8 cellular contexts compared by ENCODE assay signal in genomic region chr7:87219545-87220025, GRCh38.
DNase-seq lines count a peak whose midpoint lies in the region; ATAC-seq and TF ChIP-seq lines count a peak whose summit lies in the region.

Gene TMEM243, minus strand, starts transcription at chr7:87219732. Its CDS starts 229 bp downstream, at chr7:87219503.

- DNase-seq in NCI-H2081 (lab: John Stamatoyannopoulos, UW) = peak; percentile 74 to 80
- DNase-seq in NCI-H2081 treated with DMSO at 0.1 percent for 48 hours (lab: John Stamatoyannopoulos, UW) = no peak
- DNase-seq in NCI-H2171 (lab: John Stamatoyannopoulos, UW) = peak; percentile 34
- DNase-seq in activated CD4-positive, alpha-beta T cell treated with anti-CD3 and anti-CD28 coated beads for 24 hours (ENCODE audit: low read depth in 2 of 2) = peak; percentile 60 to 71
- peak; percentile 75 for DNase-seq in choroid plexus epithelial cell (ENCODE audit: low read depth)
- peak; percentile 87 for DNase-seq in left kidney (ENCODE audit: low read depth, low spot score)
- DNase-seq in stimulated activated CD4-positive, alpha-beta T cell treated with anti-CD3 and anti-CD28 coated beads, Interleukin-2, amount 100 ng/mL, for 4 hours (ENCODE audit: low read depth) = peak; percentile 85

- H3K4me3 ChIP-seq in choroid plexus epithelial cell (ENCODE audit: low read depth, low read length) = peak within 1 kb of the TSS; percentile 94

- no peak for TF ChIP-seq CTCF in choroid plexus epithelial cell (conservative IDR thresholded peaks at IDR 0.05; ENCODE audit: low read depth, low read length)

- ATAC-seq in HG02870 (IDR thresholded peaks at IDR 0.05; ENCODE audit: unreplicated experiment) = peak; percentile 40
